Comparison of ENCODE assay signal across 8 cellular contexts in genomic region chr10:110067960-110068770, GRCh38.
A peak's percentile ranks its signal among the peaks of the same experiment; 100 is the strongest.
DNase-seq lines count a peak whose midpoint lies in the region; ATAC-seq and TF ChIP-seq lines count a peak whose summit lies in the region.

No MANE protein-coding gene starts in this region.

- H3K9me3 Mint-ChIP-seq in Caco-2 (ENCODE audit: unreplicated experiment) (no peaks in the 10 kb centered on the region), type B pancreatic cell (no peaks in the 10 kb centered on the region)

- H3K4me1 Mint-ChIP-seq in Caco-2 (ENCODE audit: low read depth, unreplicated experiment) (peaks cover 38% of the 10 kb centered on the region), type B pancreatic cell (ENCODE audit: unreplicated experiment) (peaks cover 26% of the 10 kb centered on the region)

- H3K27me3 ChIP-seq in Caco-2 (replicated peaks; ENCODE audit: control insufficient read depth, insufficient read depth, low read length): no peaks in the 10 kb centered on the region

- H3K36me3 Mint-ChIP-seq in Caco-2 (ENCODE audit: insufficient read depth, unreplicated experiment) (peaks cover 14% of the 10 kb centered on the region), type B pancreatic cell (peaks cover 4% of the 10 kb centered on the region)

- POLR2A ChIA-PET in Caco-2 (lab: Charles Lee): interaction anchor here (0.5 kb wide), 1 partner anchor 82 kb away, joined by 4 read pairs; no protein-coding TSS in a partner anchor

- H3K9me3 ChIP-seq in Caco-2: no peaks in the 10 kb centered on the region; the same call in 1 of the 2 replicates

- H3K27ac Mint-ChIP-seq in Caco-2 (ENCODE audit: unreplicated experiment) (peak overlapping the region; percentile 49), type B pancreatic cell (peak overlapping the region; percentile 67)

- DNase-seq in Caco-2 (peak; percentile 63), iPS-NIHi7 (ENCODE audit: extremely low spot score) (peak; percentile 31), type B pancreatic cell (ENCODE audit: extremely low spot score, unreplicated experiment) (no peak), inferior parietal cortex (ENCODE audit: extremely low spot score) (no peak), kidney glomerular epithelial cell (lab: John Stamatoyannopoulos, UW) (no peak)
- DNase-seq in activated CD4-positive, alpha-beta T cell treated with anti-CD3 and anti-CD28 coated beads, Interleukin-2, amount 50 U/mL, for 4 hours: peak; percentile 35 to 36

- ATAC-seq in GM19467 (IDR thresholded peaks at IDR 0.05; ENCODE audit: unreplicated experiment): peak; percentile 41
- peak; percentile 49 for ATAC-seq in HG03460 (IDR thresholded peaks at IDR 0.05; ENCODE audit: unreplicated experiment)

- H3K4me1 ChIP-seq in Caco-2: peaks cover 41% of the 10 kb centered on the region

- H3K27me3 Mint-ChIP-seq in Caco-2 (ENCODE audit: insufficient read depth, unreplicated experiment): no peaks in the 10 kb centered on the region
- H3K27me3 Mint-ChIP-seq in type B pancreatic cell: no peaks in the 10 kb centered on the region

- TF ChIP-seq CTCF in Caco-2 (IDR thresholded peaks at IDR 0.05; ENCODE audit: insufficient read depth in 1 of 2, low read depth in 1 of 2, low read length in 1 of 2, severe bottlenecking in 1 of 2, unreplicated experiment in 1 of 2) (no peak), type B pancreatic cell (conservative IDR thresholded peaks at IDR 0.05) (no peak)

- no TSS peak for BruUV-seq in Caco-2 (replicated peaks; lab: Mats Ljungman, UMichigan)

- CTCF ChIA-PET in Caco-2 (lab: Charles Lee): interaction anchor here (0.9 to 1.8 kb wide), 4 partner anchors 9 to 184 kb away, joined by 3 to 9 read pairs (median 4); no protein-coding TSS in a partner anchor

- intact Hi-C loops in Caco-2 (cut with micrococcal nuclease; ENCODE audit: unreplicated experiment): loop anchor here (1.0 kb wide), 1 partner anchor 9 kb away; no protein-coding TSS in a partner anchor

- H3K4me3 Mint-ChIP-seq in Caco-2 (ENCODE audit: unreplicated experiment) (peak overlapping the region; percentile 11), type B pancreatic cell (peak overlapping the region; percentile 8)

- no peak overlapping the region for H3K4me3 ChIP-seq in Caco-2 (ENCODE audit: low read depth, low read length)

- no peaks in the 10 kb centered on the region; the same call in 1 of the 2 replicates for H3K36me3 ChIP-seq in Caco-2 (ENCODE audit: control insufficient read depth, insufficient read depth, low read length)

Comparison
In these comparisons a context has a peak if more than half of its experiments do, and no peak if none do; other contexts are left out.
1. DNase-seq: peak in Caco-2 (2 of 2), activated CD4-positive, alpha-beta T cell treated with anti-CD3 and anti-CD28 coated beads, Interleukin-2, amount 50 U/mL, for 4 hours (2 of 2) and iPS-NIHi7 (single experiment); none in type B pancreatic cell (single experiment), inferior parietal cortex (single experiment) and kidney glomerular epithelial cell (single experiment).